ENCODE assay signal across 20 cellular contexts in the genomic region with DNA sequence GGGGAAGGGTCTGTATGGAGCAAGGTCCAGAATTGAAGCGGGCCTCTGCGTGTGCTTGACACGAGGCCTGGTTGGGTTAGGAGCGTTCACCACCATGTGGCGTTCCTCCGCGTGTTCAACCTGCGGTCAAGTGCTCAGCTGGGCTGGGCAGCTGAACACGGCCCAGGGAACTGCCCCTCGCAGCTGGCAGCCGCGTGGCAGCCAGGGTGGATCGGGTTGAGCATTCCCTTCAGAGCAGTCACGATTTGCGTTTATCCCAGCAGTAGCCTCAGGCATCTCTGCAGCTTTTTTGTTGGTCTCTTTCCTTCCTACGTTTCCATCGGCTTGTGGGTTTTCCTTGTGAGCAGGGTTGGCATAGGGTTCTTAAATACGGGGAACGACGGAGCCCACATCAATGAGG. TPM values are rescaled to one million over a fixed set of nuclear protein-coding genes. Genes with fewer than 3 reads are reported as not detected.
A peak's percentile ranks its signal among the peaks of the same experiment; 100 is the strongest.
DNase-seq lines count a peak whose midpoint lies in the region; ATAC-seq and TF ChIP-seq lines count a peak whose summit lies in the region.
"Had no signal": no experiment of that assay in that cellular context is flagged by ENCODE, and none has a peak within 500 bp of the region (broad histone marks: within the 10 kb centered on the region; RNA-seq: fewer than 3 reads in every experiment).

No MANE protein-coding gene starts in this region.

- H3K4me3 ChIP-seq in AG09309 (ENCODE audit: control insufficient read depth, low read depth, low read length), result no peak overlapping the region
- no peak overlapping the region for H3K4me3 ChIP-seq in SK-N-SH (ENCODE audit: low read depth in 2 of 2, low read length in 1 of 2)
- H3K4me3 ChIP-seq in esophagus squamous epithelium, result no peak overlapping the region
- H3K4me3 ChIP-seq: PC-9 had no signal

- DNase-seq in AG09309 (ENCODE audit: low read depth), result peak; percentile 24
- peak; percentile 30 for DNase-seq in GM04503 (ENCODE audit: low read depth)
- no peak for DNase-seq in WTC11 (ENCODE audit: low spot score)
- peak; percentile 39 for DNase-seq in myocyte (ENCODE audit: low read depth)
- no peak for DNase-seq in NCI-H2227 treated with DMSO at 0.1 percent for 48 hours (lab: John Stamatoyannopoulos, UW)
- DNase-seq in SK-N-SH, result no peak
- DNase-seq in esophagus squamous epithelium (lab: John Stamatoyannopoulos, UW), result no peak
- DNase-seq: CD8-positive, alpha-beta memory T cell; MV-4-11; NCI-H1436; NCI-H2081; NCI-H345; PC-9; Right ventricle myocardium superior had no signal

- intact Hi-C loops in esophagus squamous epithelium (cut with DNase I), result no loop called here

- H3K9ac ChIP-seq in SK-N-SH, result no peak overlapping the region

- H3K9me3 ChIP-seq in SK-N-SH (no peaks in the 10 kb centered on the region), esophagus squamous epithelium (no peaks in the 10 kb centered on the region)

- H3K27me3 Mint-ChIP-seq in WTC11 (ENCODE audit: low read depth), result no peaks in the 10 kb centered on the region
- H3K27me3 Mint-ChIP-seq: B cell; CD8-positive, alpha-beta memory T cell; IgD-negative memory B cell had no signal

- ATAC-seq in WTC11 (no peak), HG02870 (IDR thresholded peaks at IDR 0.05; ENCODE audit: unreplicated experiment) (no peak)
- ATAC-seq: HCT116 had no signal

- TF ChIP-seq CTCF in AG09309 (IDR thresholded peaks at IDR 0.05; ENCODE audit: control insufficient read depth, insufficient read depth, low read depth, low read length, missing control alignments), result no peak
- no peak for TF ChIP-seq CTCF in WTC11 (IDR thresholded peaks at IDR 0.05)
- no peak for TF ChIP-seq CTCF in SK-N-SH (IDR thresholded peaks at IDR 0.05)
- TF ChIP-seq CTCF in esophagus squamous epithelium (IDR thresholded peaks at IDR 0.05), result no peak

- H3K27ac Mint-ChIP-seq in WTC11, result peak overlapping the region; percentile 85
- H3K27ac Mint-ChIP-seq: B cell; CD8-positive, alpha-beta memory T cell had no signal

- no peaks in the 10 kb centered on the region for H3K9me2 ChIP-seq in SK-N-SH

- no peak for TF ChIP-seq POLR2A in esophagus squamous epithelium (IDR thresholded peaks at IDR 0.05)

- H2AFZ ChIP-seq in SK-N-SH (ENCODE audit: low read depth), result no peak overlapping the region
- H2AFZ ChIP-seq: PC-9 had no signal

- no peaks in the 10 kb centered on the region for H3K9me3 Mint-ChIP-seq in WTC11
- H3K9me3 Mint-ChIP-seq: CD8-positive, alpha-beta memory T cell; IgD-negative memory B cell had no signal

- H4K20me1 ChIP-seq in SK-N-SH (ENCODE audit: insufficient read depth), result no peaks in the 10 kb centered on the region

- H3K36me3 ChIP-seq in SK-N-SH (replicated peaks in 1 of 2; ENCODE audit: control insufficient read depth in 1 of 2, insufficient read depth in 2 of 2, low read length in 1 of 2), result peaks cover 18 to 27% of the 10 kb centered on the region in 2 experiments
- H3K36me3 ChIP-seq in esophagus squamous epithelium, result peaks cover 6 to 85% (median 10%) of the 10 kb centered on the region in 3 donors

- no peak overlapping the region for H3K4me2 ChIP-seq in SK-N-SH
- H3K4me2 ChIP-seq: PC-9 had no signal

- no peak for TF ChIP-seq RAD21 in SK-N-SH (IDR thresholded peaks at IDR 0.05; ENCODE audit: low read length)

- 98% methylated on average over 19 of the region's 20 CpGs for WGBS in SK-N-SH (ENCODE audit: low lambda C conversion rate)
- WGBS in esophagus squamous epithelium, 2 donors, result 92 to 94% methylated on average over 12 to 16 of the region's 20 CpGs

- H3K4me1 Mint-ChIP-seq in WTC11, result no peaks in the 10 kb centered on the region
- H3K4me1 Mint-ChIP-seq: CD8-positive, alpha-beta memory T cell had no signal

- no peaks in the 10 kb centered on the region for H3K4me1 ChIP-seq in SK-N-SH (ENCODE audit: control insufficient read depth in 1 of 2, insufficient read depth in 2 of 2, low read depth in 1 of 2, low read length in 1 of 2)
- no peaks in the 10 kb centered on the region for H3K4me1 ChIP-seq in esophagus squamous epithelium

- H3K36me3 Mint-ChIP-seq in WTC11, result peaks cover 30% of the 10 kb centered on the region

- H3K79me2 ChIP-seq in SK-N-SH (ENCODE audit: insufficient read depth), result no peaks in the 10 kb centered on the region

- H3K27me3 ChIP-seq in SK-N-SH (ENCODE audit: insufficient read depth) (no peaks in the 10 kb centered on the region), esophagus squamous epithelium (no peaks in the 10 kb centered on the region)

- POLR2A ChIA-PET in WTC11 (lab: Charles Lee), result no interaction called here
- POLR2A ChIA-PET in SK-N-SH (lab: Yijun Ruan, JAX), result interaction anchor here (0.6 kb wide), 1 partner anchor 186 kb away, joined by 4 read pairs; no protein-coding TSS in a partner anchor

- no peak overlapping the region for H3K4me3 Mint-ChIP-seq in WTC11
- H3K4me3 Mint-ChIP-seq: B cell; CD8-positive, alpha-beta memory T cell had no signal

- no peak for TF ChIP-seq EP300 in SK-N-SH (IDR thresholded peaks at IDR 0.05; ENCODE audit: borderline replicate concordance in 1 of 2, low read depth in 1 of 2, low read length in 1 of 2)

- H3K27ac ChIP-seq in SK-N-SH (ENCODE audit: low read depth in 2 of 2, low read length in 1 of 2), result no peak overlapping the region
- H3K27ac ChIP-seq in esophagus squamous epithelium, result no peak overlapping the region
- H3K27ac ChIP-seq: PC-9 had no signal

- no peaks in the 10 kb centered on the region for H3F3A ChIP-seq in SK-N-SH (replicated peaks; ENCODE audit: insufficient read depth)

- CTCF ChIA-PET in WTC11 (lab: Charles Lee) (interaction anchor here (1.0 kb wide), 1 partner anchor 26 kb away, joined by 3 read pairs; no protein-coding TSS in a partner anchor), SK-N-SH (lab: Yijun Ruan, JAX) (no interaction called here)

TF ChIP-seq in WTC11, 78 proteins besides CTCF, POLR2A, EP300 and RAD21 (continues in another document):
- TF ChIP-seq, protein P1, sequence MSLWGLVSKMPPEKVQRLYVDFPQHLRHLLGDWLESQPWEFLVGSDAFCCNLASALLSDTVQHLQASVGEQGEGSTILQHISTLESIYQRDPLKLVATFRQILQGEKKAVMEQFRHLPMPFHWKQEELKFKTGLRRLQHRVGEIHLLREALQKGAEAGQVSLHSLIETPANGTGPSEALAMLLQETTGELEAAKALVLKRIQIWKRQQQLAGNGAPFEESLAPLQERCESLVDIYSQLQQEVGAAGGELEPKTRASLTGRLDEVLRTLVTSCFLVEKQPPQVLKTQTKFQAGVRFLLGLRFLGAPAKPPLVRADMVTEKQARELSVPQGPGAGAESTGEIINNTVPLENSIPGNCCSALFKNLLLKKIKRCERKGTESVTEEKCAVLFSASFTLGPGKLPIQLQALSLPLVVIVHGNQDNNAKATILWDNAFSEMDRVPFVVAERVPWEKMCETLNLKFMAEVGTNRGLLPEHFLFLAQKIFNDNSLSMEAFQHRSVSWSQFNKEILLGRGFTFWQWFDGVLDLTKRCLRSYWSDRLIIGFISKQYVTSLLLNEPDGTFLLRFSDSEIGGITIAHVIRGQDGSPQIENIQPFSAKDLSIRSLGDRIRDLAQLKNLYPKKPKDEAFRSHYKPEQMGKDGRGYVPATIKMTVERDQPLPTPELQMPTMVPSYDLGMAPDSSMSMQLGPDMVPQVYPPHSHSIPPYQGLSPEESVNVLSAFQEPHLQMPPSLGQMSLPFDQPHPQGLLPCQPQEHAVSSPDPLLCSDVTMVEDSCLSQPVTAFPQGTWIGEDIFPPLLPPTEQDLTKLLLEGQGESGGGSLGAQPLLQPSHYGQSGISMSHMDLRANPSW (CRISPR knock-in tag; conservative IDR thresholded peaks at IDR 0.05; ENCODE audit: low read depth), result no peak
- TF ChIP-seq CREB1 (CRISPR knock-in tag; IDR thresholded peaks at IDR 0.05) (no peak), NR3C1 (CRISPR knock-in tag; conservative IDR thresholded peaks at IDR 0.05; ENCODE audit: low read depth) (no peak), ZNF219 (CRISPR knock-in tag; IDR thresholded peaks at IDR 0.05; ENCODE audit: borderline replicate concordance) (no peak), ZNF138 (CRISPR knock-in tag; conservative IDR thresholded peaks at IDR 0.05) (no peak)

TF ChIP-seq in SK-N-SH, 30 proteins besides CTCF, POLR2A, EP300 and RAD21 (continues in another document):
- TF ChIP-seq NRF1 (IDR thresholded peaks at IDR 0.05; ENCODE audit: low read depth, low read length) (no peak), JUND (IDR thresholded peaks at IDR 0.05) (no peak), GATA2 (CRISPR knock-in tag; IDR thresholded peaks at IDR 0.05) (no peak), EZH2phosphoT487 (IDR thresholded peaks at IDR 0.05; ENCODE audit: borderline replicate concordance, low read depth) (no peak), TCF12 (IDR thresholded peaks at IDR 0.05) (no peak), POLR2AphosphoS5 (IDR thresholded peaks at IDR 0.05; ENCODE audit: low read depth, low read length) (no peak), NFIC (IDR thresholded peaks at IDR 0.05; ENCODE audit: borderline replicate concordance) (no peak), RCOR1 (IDR thresholded peaks at IDR 0.05; ENCODE audit: low read length) (no peak), MXI1 (IDR thresholded peaks at IDR 0.05; ENCODE audit: low read depth, low read length) (no peak)
- TF ChIP-seq, protein P2, sequence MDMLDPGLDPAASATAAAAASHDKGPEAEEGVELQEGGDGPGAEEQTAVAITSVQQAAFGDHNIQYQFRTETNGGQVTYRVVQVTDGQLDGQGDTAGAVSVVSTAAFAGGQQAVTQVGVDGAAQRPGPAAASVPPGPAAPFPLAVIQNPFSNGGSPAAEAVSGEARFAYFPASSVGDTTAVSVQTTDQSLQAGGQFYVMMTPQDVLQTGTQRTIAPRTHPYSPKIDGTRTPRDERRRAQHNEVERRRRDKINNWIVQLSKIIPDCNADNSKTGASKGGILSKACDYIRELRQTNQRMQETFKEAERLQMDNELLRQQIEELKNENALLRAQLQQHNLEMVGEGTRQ (IDR thresholded peaks at IDR 0.05; ENCODE audit: borderline replicate concordance, low read depth, low read length), result no peak

RNA-seq across cellular contexts. Expression of a gene that starts 28.7 kb away (rescaled TPM):
- 0.11 to 0.14 TPM in 2 of 3 replicates, not detected in the other for total RNA-seq in WTC11 (2021)
- total RNA-seq in myocyte, result not detected in 2 replicates
- not detected for polyA plus RNA-seq in myocyte (2012)
- not detected in 2 replicates for polyA plus RNA-seq in SK-N-SH (2012; rRNA removed)
- polyA plus RNA-seq in SK-N-SH (2012; cell fraction: cytosol; rRNA removed), result under 0.01 and 0.01 TPM in 2 replicates
- polyA plus RNA-seq in SK-N-SH (2012; cell fraction: nucleus; rRNA removed), result not detected in 2 replicates
- total RNA-seq in esophagus squamous epithelium, result 1 to 10 TPM in 1 of 4 donors, under 1 TPM in 3; 0.27 to 1.1 (median 0.81) TPM
- total RNA-seq: CD8-positive, alpha-beta memory T cell; HT1080; LHCN-M2; PC-9 had no signal
- polyA plus RNA-seq: CD8-positive, alpha-beta memory T cell had no signal

RNA-seq across cellular contexts. Expression of a gene that starts 30.9 kb away (rescaled TPM):
- total RNA-seq in WTC11 (2021), result 76.8 to 87.7 TPM (median 80.0 TPM) in 3 replicates
- total RNA-seq in myocyte, result 19.8 and 22.2 TPM in 2 replicates
- 35.5 TPM for polyA plus RNA-seq in myocyte (2012)
- polyA plus RNA-seq in SK-N-SH (2012; rRNA removed), result 29.7 and 31.2 TPM in 2 replicates
- polyA plus RNA-seq in SK-N-SH (2012; cell fraction: cytosol; rRNA removed), result 11.8 and 17.1 TPM in 2 replicates
- 156 and 269 TPM in 2 replicates for polyA plus RNA-seq in SK-N-SH (2012; cell fraction: nucleus; rRNA removed)
- total RNA-seq in esophagus squamous epithelium, result 10 to 100 TPM; 11.2 to 34.7 (median 28.5) TPM

Comparison
In these comparisons a context has a peak if more than half of its experiments do, and no peak if none do; other contexts are left out.
1. DNase-seq: peak in AG09309 (single experiment), GM04503 (single experiment) and myocyte (single experiment); none in WTC11 (single experiment), NCI-H2227 treated with DMSO at 0.1 percent for 48 hours (single experiment), SK-N-SH (single experiment) and esophagus squamous epithelium (single experiment).